Comparison of ENCODE assay signal across 18 cellular contexts in genomic region chr3:94456332-94456731, GRCh38.
DNase-seq lines count a peak whose midpoint lies in the region; ATAC-seq and TF ChIP-seq lines count a peak whose summit lies in the region.
"Had no signal": no experiment of that assay in that cellular context is flagged by ENCODE, and none has a peak within 500 bp of the region (broad histone marks: within the 10 kb centered on the region; RNA-seq: fewer than 3 reads in every experiment).

No MANE protein-coding gene starts in this region.

- no peaks in the 10 kb centered on the region for H3K27me3 ChIP-seq in GM23248 (replicated peaks; ENCODE audit: insufficient read depth)
- H3K27me3 ChIP-seq in lower lobe of right lung (ENCODE audit: low read depth), result no peaks in the 10 kb centered on the region
- H3K27me3 ChIP-seq: BLaER1 had no signal

- H3K4me3 ChIP-seq in GM23248, result no peak overlapping the region; the same call in 1 of the 2 replicates
- H3K4me3 ChIP-seq in lower lobe of right lung, result no peak overlapping the region
- H3K4me3 ChIP-seq: BLaER1, GM12878, K562 had no signal

- intact Hi-C loops in left colon (cut with DNase I, micrococcal nuclease) (no loop called here), lower lobe of right lung (cut with DNase I) (no loop called here)

- no peaks in the 10 kb centered on the region for H4K20me1 ChIP-seq in GM23248 (ENCODE audit: insufficient read depth)
- H4K20me1 ChIP-seq: BLaER1 had no signal

- peak; percentile 73 for ATAC-seq in left colon
- no peak for ATAC-seq in GM21723 (IDR thresholded peaks at IDR 0.05; ENCODE audit: unreplicated experiment)
- ATAC-seq in lower lobe of right lung, result no peak
- ATAC-seq in HG02870 (IDR thresholded peaks at IDR 0.05; ENCODE audit: unreplicated experiment), result no peak
- ATAC-seq: GM12878, K562 had no signal

- H3K9me3 Mint-ChIP-seq in nephron, result no peaks in the 10 kb centered on the region
- H3K9me3 Mint-ChIP-seq: HFFc6 had no signal

- H3K4me3 Mint-ChIP-seq in nephron, result no peak overlapping the region
- H3K4me3 Mint-ChIP-seq: CD14-positive monocyte; CD4-positive, alpha-beta memory T cell; HFFc6 had no signal

- H3K9me2 ChIP-seq in GM23248 (ENCODE audit: insufficient read depth), result no peaks in the 10 kb centered on the region

- in situ Hi-C loops in GM23248 (cut with MboI), result no loop called here

- no peak overlapping the region for H3K9ac ChIP-seq in GM23248
- H3K9ac ChIP-seq: BLaER1 had no signal

- no peak overlapping the region for H3K4me2 ChIP-seq in GM23248 (ENCODE audit: unreplicated experiment)
- H3K4me2 ChIP-seq: BLaER1 had no signal

- H3K27ac ChIP-seq in GM23248, result no peak overlapping the region
- no peak overlapping the region for H3K27ac ChIP-seq in lower lobe of right lung
- H3K27ac ChIP-seq: BLaER1 had no signal

- no peaks in the 10 kb centered on the region for H3F3A ChIP-seq in GM23248 (ENCODE audit: insufficient read depth)

- H3K4me1 ChIP-seq in GM23248 (ENCODE audit: insufficient read depth) (no peaks in the 10 kb centered on the region), lower lobe of right lung (no peaks in the 10 kb centered on the region)

- no peaks in the 10 kb centered on the region for H3K36me3 ChIP-seq in GM23248 (ENCODE audit: low read depth)
- H3K36me3 ChIP-seq in lower lobe of right lung, result no peaks in the 10 kb centered on the region
- H3K36me3 ChIP-seq: BLaER1 had no signal

- H3K4me1 Mint-ChIP-seq in nephron, result peaks cover 15% of the 10 kb centered on the region
- H3K4me1 Mint-ChIP-seq: CD14-positive monocyte; CD4-positive, alpha-beta memory T cell had no signal

- no peaks in the 10 kb centered on the region for H3K36me3 Mint-ChIP-seq in nephron (ENCODE audit: low read depth)
- H3K36me3 Mint-ChIP-seq: CD14-positive monocyte; CD4-positive, alpha-beta memory T cell had no signal

- H3K27me3 Mint-ChIP-seq in nephron (ENCODE audit: low read depth), result no peaks in the 10 kb centered on the region
- H3K27me3 Mint-ChIP-seq: CD4-positive, alpha-beta memory T cell had no signal

- no peaks in the 10 kb centered on the region for H3K9me3 ChIP-seq in GM23248 (ENCODE audit: low read depth)
- H3K9me3 ChIP-seq in lower lobe of right lung, result no peaks in the 10 kb centered on the region
- H3K9me3 ChIP-seq: BLaER1 had no signal

- WGBS in GM23248 (ENCODE audit: low coverage in 1 of 2, low lambda C conversion rate in 2 of 2, missing lambda C conversion rate in 2 of 2), 2 experiments, result 4 to 6% methylated on average over 7 of the region's 7 CpGs

- TF ChIP-seq CTCF in nephron (IDR thresholded peaks at IDR 0.05; ENCODE audit: unreplicated experiment in 3 of 3), result no peak
- no peak for TF ChIP-seq CTCF in lower lobe of right lung (IDR thresholded peaks at IDR 0.05)

- no peak for DNase-seq in GM23248
- DNase-seq in left colon, result no peak
- no peak for DNase-seq in lower lobe of right lung
- DNase-seq: AML-193; Calu3; CD4-positive, alpha-beta memory T cell; DMS79 treated with DMSO at 0.1 percent for 48 hours; GF-D8; HCEC 1CT; HFFc6; IMR-90 had no signal

- no peaks in the 10 kb centered on the region for H3K79me2 ChIP-seq in GM23248 (ENCODE audit: insufficient read depth)

- peak overlapping the region; percentile 19 to 23 (median 22) for H3K27ac Mint-ChIP-seq in nephron
- H3K27ac Mint-ChIP-seq: CD14-positive monocyte; CD4-positive, alpha-beta memory T cell; HFFc6 had no signal

- H2AFZ ChIP-seq in GM23248, result peak overlapping the region; percentile 51
